In the genomic region with DNA sequence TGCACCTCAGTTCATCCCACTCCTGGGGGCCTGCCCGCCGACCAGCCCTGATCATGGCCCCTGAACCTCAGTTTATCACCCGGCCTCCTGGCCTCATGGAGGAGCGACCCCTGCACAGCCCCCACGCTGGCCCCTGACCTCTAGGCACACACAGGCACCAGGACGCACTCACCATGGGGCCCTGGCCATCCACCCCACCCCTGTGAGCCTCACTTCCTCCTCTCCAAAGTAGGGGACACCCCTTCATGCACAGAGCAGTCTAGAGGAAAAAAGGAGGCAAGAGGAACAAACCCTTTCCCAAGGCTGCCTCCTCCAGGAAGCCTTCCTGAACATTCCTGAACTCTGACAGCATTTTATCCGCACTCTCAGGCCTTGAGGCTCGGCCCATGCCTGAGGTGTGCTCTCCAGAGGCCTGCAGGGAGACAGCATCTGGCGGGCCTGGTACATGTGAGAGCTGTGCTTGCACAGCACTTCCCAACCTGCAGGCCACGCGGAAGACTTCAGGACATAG, we compare ENCODE assay signal across 23 cellular contexts. TPM values are rescaled to one million over a fixed set of nuclear protein-coding genes. Genes with fewer than 3 reads are reported as not detected.
DNase-seq lines count a peak whose midpoint lies in the region; ATAC-seq, FAIRE-seq and TF ChIP-seq lines count a peak whose summit lies in the region.
"Had no signal": no experiment of that assay in that cellular context is flagged by ENCODE, and none has a peak within 500 bp of the region (broad histone marks: within the 10 kb centered on the region; RNA-seq: fewer than 3 reads in every experiment).

No MANE protein-coding gene starts in this region.

- H2BK12ac ChIP-seq in H1 (ENCODE audit: low read depth, low read length), result no peak overlapping the region

- H3K79me1 ChIP-seq in H1 (ENCODE audit: low read depth, low read length), result peaks cover 4% of the 10 kb centered on the region; the same call in 1 of the 2 replicates

- H4K20me1 ChIP-seq in H1 (replicated peaks in 1 of 2; ENCODE audit: control insufficient read depth in 1 of 2, insufficient read depth in 2 of 2, low read length in 2 of 2), result peaks cover 3 to 5% of the 10 kb centered on the region in 2 experiments

- TF ChIP-seq POLR2A in H1 (IDR thresholded peaks at IDR 0.05; ENCODE audit: control extremely low read depth in 1 of 2, low read depth in 2 of 2, low read length in 2 of 2), result no peak

- no peak for ATAC-seq in GM18868 (IDR thresholded peaks at IDR 0.05; ENCODE audit: unreplicated experiment)
- ATAC-seq: activated naive CD8-positive, alpha-beta T cell treated with anti-CD3 and anti-CD28 coated beads, Interleukin-2, amount 50 U/mL, for 24 hours; GM12878; stimulated activated memory B cell treated with anti-CD40 and anti-IgM and Interleukin-4, amounts not matched to agents 10 μg/mL and 1 μg/mL and 100 μg/mL, for 72 hours had no signal

- CTCF ChIA-PET in H1 (lab: Charles Lee; ENCODE audit: partially characterized antibody), result interaction anchor here (0.7 to 2.6 kb wide), 8 partner anchors 52 to 137 kb away, joined by 3 to 18 read pairs (median 4); no protein-coding TSS in a partner anchor

- no peak overlapping the region for H3K18ac ChIP-seq in H1 (ENCODE audit: extremely low read depth, low read length)

- H3K9me3 Mint-ChIP-seq in HFFc6 (no peaks in the 10 kb centered on the region), nephron progenitor cell (no peaks in the 10 kb centered on the region)
- H3K9me3 Mint-ChIP-seq: activated naive CD8-positive, alpha-beta T cell treated with anti-CD3 and anti-CD28 coated beads, Interleukin-2, amount 50 U/mL, for 24 hours; CD14-positive monocyte; naive B cell; stimulated activated memory B cell treated with anti-CD40 and anti-IgM and Interleukin-4, amounts not matched to agents 10 μg/mL and 1 μg/mL and 100 μg/mL, for 72 hours had no signal

- H3K56ac ChIP-seq in H1 (replicated peaks; ENCODE audit: insufficient read length, low read depth, low read length), result no peak overlapping the region

- H3K36me3 Mint-ChIP-seq in HFFc6 (ENCODE audit: low read depth), result peaks cover 5% of the 10 kb centered on the region; the same call in 1 of the 2 replicates
- no peaks in the 10 kb centered on the region for H3K36me3 Mint-ChIP-seq in nephron progenitor cell (ENCODE audit: low read depth)
- H3K36me3 Mint-ChIP-seq: CD14-positive monocyte; naive B cell; stimulated activated memory B cell treated with anti-CD40 and anti-IgM and Interleukin-4, amounts not matched to agents 10 μg/mL and 1 μg/mL and 100 μg/mL, for 72 hours had no signal

- peaks cover 0 to 2% of the 10 kb centered on the region in 2 experiments; a peak in 1 of 4 replicates for H3K79me2 ChIP-seq in H1 (ENCODE audit: control insufficient read depth in 1 of 2, insufficient read depth in 2 of 2, low read length in 2 of 2)

- no peak overlapping the region for H3K4me3 ChIP-seq in BE2C (ENCODE audit: low read depth, low read length)
- H3K4me3 ChIP-seq in H1 (ENCODE audit: extremely low read depth in 1 of 4, insufficient read depth in 2 of 4, low read depth in 3 of 4, low read length in 4 of 4), result no peak overlapping the region
- H3K4me3 ChIP-seq: GM12878, thoracic aorta had no signal

- peak overlapping the region; percentile 38; the same call in 1 of the 2 replicates for H3K27ac Mint-ChIP-seq in HFFc6
- H3K27ac Mint-ChIP-seq in nephron progenitor cell, result peak overlapping the region; percentile 58
- H3K27ac Mint-ChIP-seq: activated naive CD8-positive, alpha-beta T cell treated with anti-CD3 and anti-CD28 coated beads, Interleukin-2, amount 50 U/mL, for 24 hours; naive B cell; stimulated activated memory B cell treated with anti-CD40 and anti-IgM and Interleukin-4, amounts not matched to agents 10 μg/mL and 1 μg/mL and 100 μg/mL, for 72 hours had no signal

- H2BK5ac ChIP-seq in H1 (ENCODE audit: low read depth, low read length), result no peak overlapping the region

- no peak overlapping the region for H2BK120ac ChIP-seq in H1 (replicated peaks; ENCODE audit: low read depth, low read length)

- TF ChIP-seq RAD21 in H1 (IDR thresholded peaks at IDR 0.05 in 1 of 2, conservative IDR thresholded peaks at IDR 0.05 in 1 of 2; ENCODE audit: low read depth in 2 of 2, low read length in 2 of 2), result no peak

- H4K8ac ChIP-seq in H1 (ENCODE audit: extremely low read depth, insufficient read depth, low read length), result no peak overlapping the region

- no peaks in the 10 kb centered on the region for H3K27me3 ChIP-seq in BE2C
- no peaks in the 10 kb centered on the region for H3K27me3 ChIP-seq in H1 (replicated peaks in 1 of 4; ENCODE audit: control insufficient read depth in 3 of 4, extremely low read depth in 1 of 4, insufficient read depth in 3 of 4, low read length in 3 of 4)

- H3K23me2 ChIP-seq in H1 (ENCODE audit: low read depth, low read length), result 0 out of 2 replicates have a peak, but pooled peaks cover 2% of the 10 kb centered on the region

- no peak overlapping the region for H3K9ac ChIP-seq in H1 (replicated peaks in 1 of 4; ENCODE audit: extremely low read depth in 1 of 4, low read depth in 3 of 4, low read length in 3 of 4)

- no peak overlapping the region for H3K4ac ChIP-seq in H1 (replicated peaks; ENCODE audit: insufficient read length, low read depth, low read length)

- DNase-seq in BE2C, result peak; percentile 44
- DNase-seq in HFFc6, result no peak
- DNase-seq in H1 (ENCODE audit: low read depth in 1 of 2, low spot score in 2 of 2), result no peak
- no peak for DNase-seq in nephron progenitor cell
- no peak for DNase-seq in DMS153 treated with DMSO at 0.1 percent for 48 hours (lab: John Stamatoyannopoulos, UW; ENCODE audit: unreplicated experiment)
- DNase-seq in NCI-H2227 treated with DMSO at 0.1 percent for 48 hours (lab: John Stamatoyannopoulos, UW), result no peak
- no peak for DNase-seq in SW480 (ENCODE audit: low spot score)
- DNase-seq: activated CD4-positive, alpha-beta T cell treated with anti-CD3 and anti-CD28 coated beads, Interleukin-2, amount 50 U/mL, for 1 hour; activated naive CD8-positive, alpha-beta T cell treated with anti-CD3 and anti-CD28 coated beads, Interleukin-2, amount 50 U/mL, for 24 hours; erythroblast; foreskin fibroblast; hypothalamus; naive B cell; NCI-H1048; NCI-H2029; stimulated activated CD4-positive, alpha-beta T cell treated with anti-CD3 and anti-CD28 coated beads, Interleukin-1b, Interleukin-23, amount 100 ng/mL, for 48 hours had no signal

- no peak overlapping the region for H3K4me2 ChIP-seq in H1 (ENCODE audit: insufficient read depth in 1 of 2, low read depth in 2 of 2, low read length in 2 of 2)

- H3K4me1 Mint-ChIP-seq in HFFc6 (ENCODE audit: low read depth), result peaks cover 36% of the 10 kb centered on the region
- peaks cover 60% of the 10 kb centered on the region for H3K4me1 Mint-ChIP-seq in nephron progenitor cell
- H3K4me1 Mint-ChIP-seq: CD14-positive monocyte, naive B cell had no signal

- H4K91ac ChIP-seq in H1 (replicated peaks; ENCODE audit: insufficient read length, low read length), result no peak overlapping the region

- no peak overlapping the region for H2AFZ ChIP-seq in H1 (ENCODE audit: low read length)

- no peak for TF ChIP-seq EP300 in H1 (IDR thresholded peaks at IDR 0.05; ENCODE audit: borderline replicate concordance in 1 of 2, low read depth in 2 of 2, low read length in 2 of 2)

- H4K5ac ChIP-seq in H1 (ENCODE audit: insufficient read length, low read depth, low read length), result no peak overlapping the region

- peak overlapping the region; percentile 75; the same call in 1 of the 2 replicates for H2AK5ac ChIP-seq in H1 (ENCODE audit: low read depth, low read length)

- POLR2A ChIA-PET in H1 (lab: Charles Lee; ENCODE audit: partially characterized antibody), result no interaction called here

- H3K36me3 ChIP-seq in BE2C, result peaks cover 34% of the 10 kb centered on the region
- H3K36me3 ChIP-seq in H1 (ENCODE audit: control insufficient read depth in 2 of 4, insufficient read depth in 4 of 4, low read length in 3 of 4), result no peaks in the 10 kb centered on the region; a peak in 1 of 8 replicates
- H3K36me3 ChIP-seq: thoracic aorta had no signal

- 82% methylated on average over 10 of the region's 11 CpGs; no CpG with 5 or more reads in 1 of the 2 experiments for WGBS in H1 (ENCODE audit: extremely low coverage in 1 of 2, insufficient coverage in 1 of 2, insufficient read length in 1 of 2, insufficient replicate concordance in 2 of 2, low coverage in 1 of 2, low lambda C conversion rate in 2 of 2, missing lambda C conversion rate in 1 of 2), 2 experiments

- no peak overlapping the region for H2BK20ac ChIP-seq in H1 (ENCODE audit: low read length)

- H3K23ac ChIP-seq in H1 (ENCODE audit: insufficient read length), result no peak overlapping the region

- no peak for FAIRE-seq in H1 (lab: Jason Lieb, UNC)
- FAIRE-seq: GM12878, islet of Langerhans had no signal

- no peak overlapping the region for H2BK15ac ChIP-seq in H1 (ENCODE audit: low read length)

- H3K14ac ChIP-seq in H1 (ENCODE audit: insufficient read length), result no peak overlapping the region

- H3K9me3 ChIP-seq in BE2C (no peaks in the 10 kb centered on the region), H1 (ENCODE audit: insufficient read depth in 2 of 2, low read depth in 1 of 2, low read length in 1 of 2) (no peaks in the 10 kb centered on the region)
- H3K9me3 ChIP-seq: thoracic aorta had no signal

- no peak overlapping the region for H3K27ac ChIP-seq in H1 (ENCODE audit: low read depth, low read length)
- H3K27ac ChIP-seq: thoracic aorta, VCaP had no signal

- TF ChIP-seq CTCF in BE2C (IDR thresholded peaks at IDR 0.05; ENCODE audit: low read depth, low read length) (no peak), HFFc6 (IDR thresholded peaks at IDR 0.05) (no peak), H1 (IDR thresholded peaks at IDR 0.05; ENCODE audit: control extremely low read depth in 1 of 3, insufficient read depth in 1 of 3, low read depth in 1 of 3, low read length in 3 of 3) (no peak), nephron progenitor cell (IDR thresholded peaks at IDR 0.05) (no peak)

- H3K27me3 Mint-ChIP-seq in HFFc6 (ENCODE audit: insufficient read depth), result no peaks in the 10 kb centered on the region; the same call in 1 of the 2 replicates
- H3K27me3 Mint-ChIP-seq in nephron progenitor cell (ENCODE audit: low read depth, poor library complexity), result no peaks in the 10 kb centered on the region
- H3K27me3 Mint-ChIP-seq: activated naive CD8-positive, alpha-beta T cell treated with anti-CD3 and anti-CD28 coated beads, Interleukin-2, amount 50 U/mL, for 24 hours; naive B cell; stimulated activated memory B cell treated with anti-CD40 and anti-IgM and Interleukin-4, amounts not matched to agents 10 μg/mL and 1 μg/mL and 100 μg/mL, for 72 hours had no signal

- no peak overlapping the region for H3K4me3 Mint-ChIP-seq in HFFc6
- H3K4me3 Mint-ChIP-seq in nephron progenitor cell, result peak overlapping the region; percentile 52
- H3K4me3 Mint-ChIP-seq: activated naive CD8-positive, alpha-beta T cell treated with anti-CD3 and anti-CD28 coated beads, Interleukin-2, amount 50 U/mL, for 24 hours; CD14-positive monocyte; naive B cell; stimulated activated memory B cell treated with anti-CD40 and anti-IgM and Interleukin-4, amounts not matched to agents 10 μg/mL and 1 μg/mL and 100 μg/mL, for 72 hours had no signal

- H3K4me1 ChIP-seq in BE2C (peaks cover 17% of the 10 kb centered on the region), H1 (replicated peaks in 1 of 4; ENCODE audit: control insufficient read depth in 3 of 4, insufficient read depth in 4 of 4, low read length in 3 of 4) (peaks cover 11 to 34% (median 28%) of the 10 kb centered on the region in 4 experiments)

RNA-seq across cellular contexts. Expression of a gene that starts 39.4 kb away (rescaled TPM):
- 59.7 TPM for polyA plus RNA-seq in BE2C (2012; ENCODE audit: insufficient read depth, insufficient read length, low read depth)
- 10 to 100 TPM; 74.9 to 93.1 (median 86.4) TPM for total RNA-seq in HFFc6 (2021; fragmentation: NEBNext Ultra II Directional; extraction: Animal tissue kit (Norgen Biotek cat#: 25700))
- 81.9 and 82.7 TPM in 2 replicates for total RNA-seq in H1 (2021; fragmentation: NEBNext Ultra II Directional; extraction: Animal tissue kit (Norgen Biotek cat#: 25700))
- 10.7 and 14.7 TPM in 2 replicates for polyA plus RNA-seq in H1 (2011; rRNA removed)
- 12.5 TPM for polyA plus RNA-seq in H1 (2011; cell fraction: cytosol; rRNA removed)
- polyA plus RNA-seq in H1 (2011; cell fraction: nucleus; rRNA removed), result 15.2 TPM
- polyA plus RNA-seq in H1 (2012, experiment 1 of 2), result 52.2 to 103 TPM (median 60.4 TPM) in 4 replicates
- polyA plus RNA-seq in H1 (2012, experiment 2 of 2), result 62.7 TPM
- polyA plus RNA-seq in H1 (2013, experiment 1 of 2), result 53.6 TPM
- 57.8 TPM for polyA plus RNA-seq in H1 (2013, experiment 2 of 2)
- polyA minus RNA-seq in H1 (2011; rRNA and poly(A)+ RNA removed), result 17.0 and 27.3 TPM in 2 replicates
- 37.3 TPM for polyA minus RNA-seq in H1 (2011; cell fraction: cytosol; rRNA and poly(A)+ RNA removed)
- 21.9 TPM for polyA minus RNA-seq in H1 (2011; cell fraction: nucleus; rRNA and poly(A)+ RNA removed)

RNA-seq across cellular contexts. Expression of a gene that starts 40.0 kb away (rescaled TPM):
- polyA plus RNA-seq in BE2C (2012; ENCODE audit: insufficient read depth, insufficient read length, low read depth), result 46.4 TPM
- total RNA-seq in HFFc6 (2021; fragmentation: NEBNext Ultra II Directional; extraction: Animal tissue kit (Norgen Biotek cat#: 25700)), result 10 to 100 TPM; 42.1 to 53.9 (median 47.0) TPM
- 60.1 and 64.0 TPM in 2 replicates for total RNA-seq in H1 (2021; fragmentation: NEBNext Ultra II Directional; extraction: Animal tissue kit (Norgen Biotek cat#: 25700))
- 16.0 and 24.0 TPM in 2 replicates for polyA plus RNA-seq in H1 (2011; rRNA removed)
- 25.0 TPM for polyA plus RNA-seq in H1 (2011; cell fraction: cytosol; rRNA removed)
- polyA plus RNA-seq in H1 (2011; cell fraction: nucleus; rRNA removed), result 18.3 TPM
- 33.2 to 61.8 TPM (median 36.0 TPM) in 4 replicates for polyA plus RNA-seq in H1 (2012, experiment 1 of 2)
- polyA plus RNA-seq in H1 (2012, experiment 2 of 2), result 7.7 TPM
- 42.9 TPM for polyA plus RNA-seq in H1 (2013, experiment 1 of 2)
- polyA plus RNA-seq in H1 (2013, experiment 2 of 2), result 46.9 TPM
- 44.8 and 60.0 TPM in 2 replicates for polyA minus RNA-seq in H1 (2011; rRNA and poly(A)+ RNA removed)
- 33.7 TPM for polyA minus RNA-seq in H1 (2011; cell fraction: cytosol; rRNA and poly(A)+ RNA removed)
- 68.5 TPM for polyA minus RNA-seq in H1 (2011; cell fraction: nucleus; rRNA and poly(A)+ RNA removed)
